ENCODE assay signal across 18 cellular contexts in genomic region chr14:33530358-33530757, GRCh38.
"Had no signal": no experiment of that assay in that cellular context is flagged by ENCODE, and none has a peak within 500 bp of the region (broad histone marks: within the 10 kb centered on the region; RNA-seq: fewer than 3 reads in every experiment).

No MANE protein-coding gene starts in this region.

- DNase-seq: effector CD4-positive, alpha-beta T cell; endodermal cell; gastrocnemius medialis; heart right ventricle; hypothalamus; mammary epithelial cell; naive thymus-derived CD8-positive, alpha-beta T cell; spleen; stimulated activated CD4-positive, alpha-beta T cell treated with anti-CD3 and anti-CD28 coated beads, Interleukin-15, amount 100 ng/mL, for 24 hours; stimulated activated CD4-positive, alpha-beta T cell treated with anti-CD3 and anti-CD28 coated beads, Interleukin-1b, Interleukin-23, amount 100 ng/mL, for 48 hours; stimulated activated CD4-positive, alpha-beta T cell treated with anti-CD3 and anti-CD28 coated beads, Interleukin-4, amount 100 ng/mL, for 24 hours; tibial artery; upper lobe of left lung; uterus had no signal

- ATAC-seq: gastrocnemius medialis; heart right ventricle; left lobe of liver; naive thymus-derived CD8-positive, alpha-beta T cell; sciatic nerve; stimulated activated memory B cell treated with anti-CD40 and anti-IgM and Interleukin-4, amounts not matched to agents 10 μg/mL and 1 μg/mL and 100 μg/mL, for 72 hours had no signal

- H3K27ac ChIP-seq: gastrocnemius medialis, heart right ventricle, neutrophil, spleen, tibial artery, upper lobe of left lung, uterus had no signal

- H3K4me1 ChIP-seq: spleen, tibial artery, upper lobe of left lung, uterus had no signal

- H3K27me3 ChIP-seq: gastrocnemius medialis, heart right ventricle, neutrophil, spleen, tibial artery, upper lobe of left lung, uterus had no signal

- H3K36me3 ChIP-seq: gastrocnemius medialis, heart right ventricle, neutrophil, spleen, tibial artery, upper lobe of left lung, uterus had no signal

- H3K4me3 ChIP-seq: gastrocnemius medialis, heart right ventricle, spleen, tibial artery, upper lobe of left lung, uterus had no signal

- H3K9me3 ChIP-seq: gastrocnemius medialis, heart right ventricle, neutrophil, spleen, tibial artery, upper lobe of left lung, uterus had no signal
